ENCODE assay signal across 17 cellular contexts in genomic region chr5:177490311-177490991, GRCh38. TPM values are rescaled to one million over a fixed set of nuclear protein-coding genes. Genes with fewer than 3 reads are reported as not detected.
A peak's percentile ranks its signal among the peaks of the same experiment; 100 is the strongest.
DNase-seq lines count a peak whose midpoint lies in the region; ATAC-seq and TF ChIP-seq lines count a peak whose summit lies in the region.
"Had no signal": no experiment of that assay in that cellular context is flagged by ENCODE, and none has a peak within 500 bp of the region (broad histone marks: within the 10 kb centered on the region; RNA-seq: fewer than 3 reads in every experiment).

No MANE protein-coding gene starts in this region.

- no peaks in the 10 kb centered on the region for H3K9me3 ChIP-seq in BLaER1 treated with 17β-estradiol and CSF1 and Interleukin-3, amounts not matched to agents 10 nM and 100 nM (replicated peaks in 1 of 11)
- H3K9me3 ChIP-seq in OCI-LY1 (ENCODE audit: low read length), result no peaks in the 10 kb centered on the region
- H3K9me3 ChIP-seq: breast epithelium, Caco-2, psoas muscle had no signal

- no peak overlapping the region for H2AFZ ChIP-seq in OCI-LY1 (ENCODE audit: low read length)

- DNase-seq in dorsolateral prefrontal cortex (peak in 8 of 10 donors; percentile 49 to 69 (median 62)), osteocyte (ENCODE audit: extremely low spot score, unreplicated experiment) (no peak), iPS-NIHi7 (ENCODE audit: extremely low spot score) (no peak), medulla oblongata (ENCODE audit: extremely low spot score) (no peak), OCI-M2 (lab: John Stamatoyannopoulos, UW; ENCODE audit: unreplicated experiment) (no peak)
- DNase-seq: activated naive CD4-positive, alpha-beta T cell treated with anti-CD3 and anti-CD28 coated beads, Interleukin-2, amount 50 U/mL, for 16 hours; Caco-2; effector memory CD4-positive, alpha-beta T cell; GF-D8; NCI-H187; NCI-H510A; psoas muscle had no signal

- no peak for TF ChIP-seq CTCF in OCI-LY1 (IDR thresholded peaks at IDR 0.05; ENCODE audit: low read length)
- no peak for TF ChIP-seq CTCF in dorsolateral prefrontal cortex (IDR thresholded peaks at IDR 0.05 in 54 of 56, conservative IDR thresholded peaks at IDR 0.05 in 2 of 56; ENCODE audit: low read depth in 1 of 56, partially characterized antibody in 56 of 56)
- no peak for TF ChIP-seq CTCF in osteocyte (IDR thresholded peaks at IDR 0.05)

- H3F3A ChIP-seq in OCI-LY1 (ENCODE audit: insufficient read depth, low read length), result no peaks in the 10 kb centered on the region

- H3K9me3 Mint-ChIP-seq in osteocyte (ENCODE audit: unreplicated experiment), result no peaks in the 10 kb centered on the region
- H3K9me3 Mint-ChIP-seq: stimulated activated naive CD8-positive, alpha-beta T cell treated with anti-CD3 and anti-CD28 coated beads, Interleukin-15, Interleukin-2, amounts not matched to agents 100 ng/mL and 50 ng/mL, for 24 hours had no signal

- H3K9ac ChIP-seq in BLaER1 treated with 17β-estradiol and CSF1 and Interleukin-3, amounts not matched to agents 10 nM and 100 nM, result peak overlapping the region in 9 of 11 experiments; percentile 2 to 76 (median 60); a peak in 15 of 22 replicates
- peak overlapping the region; percentile 7; the same call in 1 of the 2 replicates for H3K9ac ChIP-seq in OCI-LY1 (ENCODE audit: low read length)

- H3K4me3 Mint-ChIP-seq in osteocyte (ENCODE audit: unreplicated experiment), result no peak overlapping the region
- H3K4me3 Mint-ChIP-seq: stimulated activated naive CD8-positive, alpha-beta T cell treated with anti-CD3 and anti-CD28 coated beads, Interleukin-15, Interleukin-2, amounts not matched to agents 100 ng/mL and 50 ng/mL, for 24 hours had no signal

- H3K36me3 ChIP-seq in BLaER1 treated with 17β-estradiol and CSF1 and Interleukin-3, amounts not matched to agents 10 nM and 100 nM, result peaks cover 53 to 82% (median 72%) of the 10 kb centered on the region in 11 experiments
- H3K36me3 ChIP-seq in OCI-LY1 (ENCODE audit: insufficient read depth, low read length), result peaks cover 14% of the 10 kb centered on the region
- H3K36me3 ChIP-seq: breast epithelium had no signal

- peaks cover 42% of the 10 kb centered on the region for H3K4me1 Mint-ChIP-seq in osteocyte (ENCODE audit: unreplicated experiment)

- intact Hi-C loops in dorsolateral prefrontal cortex (cut with DNase I), result loop anchor here in 1 of 2 donors (10.0 kb wide), 1 partner anchor 176 kb away; the partner anchor contains the start of gene MXD3

- peak overlapping the region in 6 of 10 experiments; percentile 7 to 43 (median 32); a peak in 8 of 20 replicates for H3K4me3 ChIP-seq in BLaER1 treated with 17β-estradiol and CSF1 and Interleukin-3, amounts not matched to agents 10 nM and 100 nM
- H3K4me3 ChIP-seq in OCI-LY1 (ENCODE audit: low read depth, low read length, poor library complexity, severe bottlenecking) (peak overlapping the region; percentile 33), dorsolateral prefrontal cortex (no peak overlapping the region)
- H3K4me3 ChIP-seq: breast epithelium, psoas muscle had no signal

- peaks cover 58 to 83% (median 74%) of the 10 kb centered on the region in 10 experiments for H3K4me1 ChIP-seq in BLaER1 treated with 17β-estradiol and CSF1 and Interleukin-3, amounts not matched to agents 10 nM and 100 nM
- H3K4me1 ChIP-seq in OCI-LY1 (ENCODE audit: insufficient read depth, low read length, severe bottlenecking), result peaks cover 44% of the 10 kb centered on the region

- no peaks in the 10 kb centered on the region for H3K9me2 ChIP-seq in OCI-LY1 (ENCODE audit: low read depth, low read length)

- H3K27ac ChIP-seq in BLaER1 treated with 17β-estradiol and CSF1 and Interleukin-3, amounts not matched to agents 10 nM and 100 nM, result peak overlapping the region in 9 of 11 experiments; percentile 1 to 82 (median 66); a peak in 16 of 22 replicates
- H3K27ac ChIP-seq in OCI-LY1 (ENCODE audit: low read depth, low read length, poor library complexity, severe bottlenecking) (peak overlapping the region; percentile 72), dorsolateral prefrontal cortex (peak overlapping the region in 29 of 59 donors; percentile 8 to 76 (median 49))

- no peaks in the 10 kb centered on the region for H3K79me2 ChIP-seq in OCI-LY1 (ENCODE audit: insufficient read depth, low read length)

- peak overlapping the region; percentile 64 for H3K27ac Mint-ChIP-seq in osteocyte (ENCODE audit: unreplicated experiment)
- H3K27ac Mint-ChIP-seq: stimulated activated naive CD8-positive, alpha-beta T cell treated with anti-CD3 and anti-CD28 coated beads, Interleukin-15, Interleukin-2, amounts not matched to agents 100 ng/mL and 50 ng/mL, for 24 hours had no signal

- no peaks in the 10 kb centered on the region for H3K27me3 ChIP-seq in BLaER1 treated with 17β-estradiol and CSF1 and Interleukin-3, amounts not matched to agents 10 nM and 100 nM
- no peaks in the 10 kb centered on the region for H3K27me3 ChIP-seq in OCI-LY1 (ENCODE audit: insufficient read depth, low read length)
- H3K27me3 ChIP-seq in dorsolateral prefrontal cortex, result no peaks in the 10 kb centered on the region
- H3K27me3 ChIP-seq: breast epithelium had no signal

- peaks cover 26% of the 10 kb centered on the region for H3K36me3 Mint-ChIP-seq in osteocyte (ENCODE audit: unreplicated experiment)

- ATAC-seq in esophagus mucosa, result no peak

- H3K27me3 Mint-ChIP-seq in osteocyte (ENCODE audit: unreplicated experiment), result no peaks in the 10 kb centered on the region
- H3K27me3 Mint-ChIP-seq: stimulated activated naive CD8-positive, alpha-beta T cell treated with anti-CD3 and anti-CD28 coated beads, Interleukin-15, Interleukin-2, amounts not matched to agents 100 ng/mL and 50 ng/mL, for 24 hours had no signal

- H4K20me1 ChIP-seq in BLaER1 treated with 17β-estradiol and CSF1 and Interleukin-3, amounts not matched to agents 10 nM and 100 nM, result peaks cover 19 to 91% (median 60%) of the 10 kb centered on the region in 11 experiments; a peak in 21 of 22 replicates
- no peaks in the 10 kb centered on the region for H4K20me1 ChIP-seq in OCI-LY1 (ENCODE audit: insufficient read depth, low read length)

- peak overlapping the region; percentile 74 to 97 (median 83) for H3K4me2 ChIP-seq in BLaER1 treated with 17β-estradiol and CSF1 and Interleukin-3, amounts not matched to agents 10 nM and 100 nM
- H3K4me2 ChIP-seq in OCI-LY1 (ENCODE audit: low read length), result peak overlapping the region; percentile 55; the same call in 1 of the 2 replicates

RNA-seq across cellular contexts. Expression of gene PDLIM7, which starts 7.0 kb away (rescaled TPM):
- total RNA-seq in dorsolateral prefrontal cortex, result 10 to 100 TPM; 12.0 to 88.0 (median 35.5) TPM
- 312 and 358 TPM in 2 replicates for total RNA-seq in osteocyte
- 23.0 TPM for total RNA-seq in esophagus mucosa

RNA-seq across cellular contexts. Expression of gene DBN1, which starts 17.0 kb away (rescaled TPM):
- 100 to 1,000 TPM in 63 of 120 experiments, 10 to 100 TPM in 57; 46.8 to 130 (median 101) TPM for total RNA-seq in dorsolateral prefrontal cortex
- total RNA-seq in osteocyte, result 248 and 249 TPM in 2 replicates
- total RNA-seq in esophagus mucosa, result 27.2 TPM

RNA-seq across cellular contexts. Expression of gene DOK3, which starts 19.2 kb away (rescaled TPM):
- 10 to 100 TPM in 81 of 120 experiments, 1 to 10 TPM in 39; 4.4 to 26.7 (median 11.1) TPM for total RNA-seq in dorsolateral prefrontal cortex
- 5.5 and 7.2 TPM in 2 replicates for total RNA-seq in osteocyte
- total RNA-seq in esophagus mucosa, result 3.3 TPM

RNA-seq across cellular contexts. Expression of gene DDX41, which starts 26.3 kb away (rescaled TPM):
- total RNA-seq in dorsolateral prefrontal cortex, result 100 to 1,000 TPM in 41 of 120 experiments, 10 to 100 TPM in 79; 59.7 to 128 (median 92.7) TPM
- 68.7 and 83.1 TPM in 2 replicates for total RNA-seq in osteocyte
- total RNA-seq in esophagus mucosa, result 64.2 TPM

RNA-seq across cellular contexts. Expression of gene PRR7, which starts 43.8 kb away (rescaled TPM):
- total RNA-seq in dorsolateral prefrontal cortex (10 to 100 TPM in 119 of 120 experiments, 1 to 10 TPM in 1; 8.4 to 26.6 (median 16.7) TPM), osteocyte (2.8 and 4.4 TPM in 2 replicates), esophagus mucosa (4.3 TPM)

Comparison
In these comparisons a context has a peak if more than half of its experiments do, and no peak if none do; other contexts are left out.
1. H3K4me3 ChIP-seq: peak in BLaER1 treated with 17β-estradiol and CSF1 and Interleukin-3, amounts not matched to agents 10 nM and 100 nM (6 of 10) and OCI-LY1 (single experiment); none in dorsolateral prefrontal cortex (0 of 59).
2. DNase-seq: peak in dorsolateral prefrontal cortex (8 of 10); none in osteocyte (single experiment), iPS-NIHi7 (single experiment), medulla oblongata (single experiment) and OCI-M2 (single experiment).